In genomic region chr4:78356251-78356650, GRCh38 we compare ENCODE assay signal across 24 cellular contexts.
"Had no signal": no experiment of that assay in that cellular context is flagged by ENCODE, and none has a peak within 500 bp of the region (broad histone marks: within the 10 kb centered on the region; RNA-seq: fewer than 3 reads in every experiment).

No MANE protein-coding gene starts in this region.

- DNase-seq: activated CD4-positive, alpha-beta memory T cell treated with anti-CD3 and anti-CD28 coated beads for 36 hours; activated CD4-positive, alpha-beta T cell treated with anti-CD3 and anti-CD28 coated beads for 48 hours; activated CD8-positive, alpha-beta memory T cell treated with anti-CD3 and anti-CD28 coated beads, Interleukin-2, amount 10 ng/mL, durations not matched to agents 7 days and 5 days; activated effector memory CD4-positive, alpha-beta T cell treated with anti-CD3 and anti-CD28 coated beads, Interleukin-2, amount 50 U/mL, for 16 hours; activated naive CD4-positive, alpha-beta T cell treated with anti-CD3 and anti-CD28 coated beads, Interleukin-2, amount 10 ng/mL, durations not matched to agents 7 days and 5 days; activated T-cell treated with anti-CD3 and anti-CD28 coated beads for 4 hours; central memory CD4-positive, alpha-beta T cell; colonic mucosa; dorsolateral prefrontal cortex; effector memory CD8-positive, alpha-beta T cell; esophagus squamous epithelium; heart left ventricle; lower lobe of right lung; naive thymus-derived CD4-positive, alpha-beta T cell; SK-N-SH; stimulated activated CD4-positive, alpha-beta T cell treated with anti-CD3 and anti-CD28 coated beads, Interleukin-1b, Interleukin-23, amount 100 ng/mL, for 48 hours; stimulated activated naive CD8-positive, alpha-beta T cell treated with anti-CD3 and anti-CD28 coated beads, Interleukin-15, amount 100 ng/mL, for 72 hours; tibial artery had no signal

- H3K27me3 Mint-ChIP-seq: progenitor cell of endocrine pancreas had no signal

- ATAC-seq: activated CD8-positive, alpha-beta memory T cell treated with anti-CD3 and anti-CD28 coated beads, Interleukin-2, amount 10 ng/mL, durations not matched to agents 7 days and 5 days; effector memory CD8-positive, alpha-beta T cell; gastroesophageal sphincter; heart left ventricle; lower lobe of right lung; naive thymus-derived CD4-positive, alpha-beta T cell; stimulated activated naive CD8-positive, alpha-beta T cell treated with anti-CD3 and anti-CD28 coated beads, Interleukin-15, amount 100 ng/mL, for 72 hours had no signal

- H3K36me3 Mint-ChIP-seq: activated CD4-positive, alpha-beta memory T cell treated with anti-CD3 and anti-CD28 coated beads for 36 hours; activated CD8-positive, alpha-beta memory T cell treated with anti-CD3 and anti-CD28 coated beads, Interleukin-2, amount 10 ng/mL, durations not matched to agents 7 days and 5 days; activated naive CD4-positive, alpha-beta T cell treated with anti-CD3 and anti-CD28 coated beads, Interleukin-2, amount 10 ng/mL, durations not matched to agents 7 days and 5 days; neural progenitor cell had no signal

- H3K9me3 Mint-ChIP-seq: activated CD4-positive, alpha-beta memory T cell treated with anti-CD3 and anti-CD28 coated beads for 36 hours; effector memory CD8-positive, alpha-beta T cell; neural progenitor cell; stimulated activated naive CD8-positive, alpha-beta T cell treated with anti-CD3 and anti-CD28 coated beads, Interleukin-15, amount 100 ng/mL, for 72 hours had no signal

- H3K4me1 Mint-ChIP-seq: activated CD8-positive, alpha-beta memory T cell treated with anti-CD3 and anti-CD28 coated beads, Interleukin-2, amount 10 ng/mL, durations not matched to agents 7 days and 5 days; activated naive CD4-positive, alpha-beta T cell treated with anti-CD3 and anti-CD28 coated beads, Interleukin-2, amount 10 ng/mL, durations not matched to agents 7 days and 5 days; naive thymus-derived CD4-positive, alpha-beta T cell; stimulated activated naive CD8-positive, alpha-beta T cell treated with anti-CD3 and anti-CD28 coated beads, Interleukin-15, amount 100 ng/mL, for 72 hours had no signal

- H3K4me1 ChIP-seq: colonic mucosa, esophagus squamous epithelium, gastroesophageal sphincter, heart left ventricle, lower lobe of right lung, right atrium auricular region, tibial artery had no signal

- H3K36me3 ChIP-seq: colonic mucosa, esophagus squamous epithelium, gastroesophageal sphincter, heart left ventricle, lower lobe of right lung, neural progenitor cell, right atrium auricular region, tibial artery had no signal

- H3K27ac ChIP-seq: colonic mucosa, dorsolateral prefrontal cortex, esophagus squamous epithelium, gastroesophageal sphincter, heart left ventricle, lower lobe of right lung, neural progenitor cell, right atrium auricular region, tibial artery had no signal

- H3K27me3 ChIP-seq: colonic mucosa, esophagus squamous epithelium, gastroesophageal sphincter, heart left ventricle, neural progenitor cell, right atrium auricular region, tibial artery had no signal

- H3K4me3 Mint-ChIP-seq: activated CD4-positive, alpha-beta memory T cell treated with anti-CD3 and anti-CD28 coated beads for 36 hours; activated CD8-positive, alpha-beta memory T cell treated with anti-CD3 and anti-CD28 coated beads, Interleukin-2, amount 10 ng/mL, durations not matched to agents 7 days and 5 days; activated naive CD4-positive, alpha-beta T cell treated with anti-CD3 and anti-CD28 coated beads, Interleukin-2, amount 10 ng/mL, durations not matched to agents 7 days and 5 days; effector memory CD8-positive, alpha-beta T cell; naive thymus-derived CD4-positive, alpha-beta T cell; neural progenitor cell; stimulated activated naive CD8-positive, alpha-beta T cell treated with anti-CD3 and anti-CD28 coated beads, Interleukin-15, amount 100 ng/mL, for 72 hours had no signal

- H3K4me3 ChIP-seq: colonic mucosa, dorsolateral prefrontal cortex, esophagus squamous epithelium, gastroesophageal sphincter, heart left ventricle, lower lobe of right lung, neural progenitor cell, right atrium auricular region, tibial artery had no signal

- H3K9me3 ChIP-seq: colonic mucosa, esophagus squamous epithelium, gastroesophageal sphincter, heart left ventricle, lower lobe of right lung, right atrium auricular region, SK-N-SH, tibial artery had no signal

- FAIRE-seq: islet of Langerhans, TTC549 had no signal

- H3K27ac Mint-ChIP-seq: activated CD4-positive, alpha-beta memory T cell treated with anti-CD3 and anti-CD28 coated beads for 36 hours; activated CD8-positive, alpha-beta memory T cell treated with anti-CD3 and anti-CD28 coated beads, Interleukin-2, amount 10 ng/mL, durations not matched to agents 7 days and 5 days; activated naive CD4-positive, alpha-beta T cell treated with anti-CD3 and anti-CD28 coated beads, Interleukin-2, amount 10 ng/mL, durations not matched to agents 7 days and 5 days; effector memory CD8-positive, alpha-beta T cell; naive thymus-derived CD4-positive, alpha-beta T cell; neural progenitor cell; progenitor cell of endocrine pancreas; stimulated activated naive CD8-positive, alpha-beta T cell treated with anti-CD3 and anti-CD28 coated beads, Interleukin-15, amount 100 ng/mL, for 72 hours had no signal
